Comparison of ENCODE assay signal across 4 cellular contexts in genomic region chrX:111627256-111627655, GRCh38. TPM values are rescaled to one million over a fixed set of nuclear protein-coding genes. Genes with fewer than 3 reads are reported as not detected.
DNase-seq lines count a peak whose midpoint lies in the region; ATAC-seq, FAIRE-seq and TF ChIP-seq lines count a peak whose summit lies in the region.
"Not testable (repeated sequence)": the region's sequence is repeated elsewhere in the genome, so short reads cannot be mapped to it uniquely, and the experiment has no call there.

No MANE protein-coding gene starts in this region.

- H3K27ac ChIP-seq in HEK293 (ENCODE audit: extremely low read depth, low read depth, low read length); astrocyte (ENCODE audit: low read depth, low read length); K562 (ENCODE audit: extremely low read depth, low read depth, low read length): not testable (repeated sequence)

- not testable (repeated sequence) for DNase-seq in GM18507 (ENCODE audit: extremely low spot score, insufficient read length, low read depth); astrocyte (ENCODE audit: low read depth); K562 (ENCODE audit: extremely low read depth in 1 of 4, low spot score in 3 of 4)

- not testable (repeated sequence) for H3K9me3 ChIP-seq in HEK293 (ENCODE audit: control insufficient read depth, insufficient read depth, low read depth, low read length); astrocyte (ENCODE audit: insufficient read depth, low read depth, low read length); K562 (replicated peaks; ENCODE audit: control insufficient read depth, insufficient read depth, low read depth, low read length)

- H3K4me3 ChIP-seq in HEK293 (ENCODE audit: low read depth, low read length); astrocyte (ENCODE audit: insufficient read depth, low read depth, low read length); K562: not testable (repeated sequence)

- TF ChIP-seq EP300 in K562 (IDR thresholded peaks at IDR 0.05; ENCODE audit: low read length): not testable (repeated sequence)

- H4K20me1 ChIP-seq in astrocyte (ENCODE audit: insufficient read depth, low read length); K562 (replicated peaks; ENCODE audit: control insufficient read depth, insufficient read depth, low read length): not testable (repeated sequence)

- not testable (repeated sequence) for H3K4me1 Mint-ChIP-seq in astrocyte (ENCODE audit: low read depth, unreplicated experiment)

- not testable (repeated sequence) for H3K4me1 ChIP-seq in HEK293 (ENCODE audit: control insufficient read depth, insufficient read depth, low read length); astrocyte (ENCODE audit: insufficient read depth, low read length); K562 (replicated peaks in 1 of 2; ENCODE audit: control insufficient read depth in 2 of 2, insufficient read depth in 2 of 2, low read length in 2 of 2)

- not testable (repeated sequence) for H3K27ac Mint-ChIP-seq in astrocyte (ENCODE audit: unreplicated experiment)

- H3K9me3 Mint-ChIP-seq in astrocyte (ENCODE audit: unreplicated experiment): not testable (repeated sequence)

- not testable (repeated sequence) for TF ChIP-seq CTCF in HEK293 (tag by site-specific recombination; IDR thresholded peaks at IDR 0.05); astrocyte (IDR thresholded peaks at IDR 0.05; ENCODE audit: insufficient read depth, low read depth, low read length); K562 (IDR thresholded peaks at IDR 0.05 in 2 of 3, conservative IDR thresholded peaks at IDR 0.05 in 1 of 3; ENCODE audit: insufficient read depth in 2 of 3, low read depth in 1 of 3, low read length in 3 of 3)

- not testable (repeated sequence) for TF ChIP-seq RAD21 in K562 (CRISPR knock-in tag; conservative IDR thresholded peaks at IDR 0.05 in 1 of 2, IDR thresholded peaks at IDR 0.05 in 1 of 2)

- not testable (repeated sequence) for BruUV-seq in K562 (replicated peaks; lab: Mats Ljungman, UMichigan)

- in situ Hi-C loops in K562 (cut with MboI): not testable (repeated sequence)

- POLR2A ChIA-PET in HEK293 (lab: Yijun Ruan, JAX); K562 (lab: Yijun Ruan, JAX): not testable (repeated sequence)

- not testable (repeated sequence) for H3K27me3 ChIP-seq in astrocyte (ENCODE audit: insufficient read depth, low read length); K562 (ENCODE audit: control insufficient read depth in 2 of 2, insufficient read depth in 2 of 2, low read length in 2 of 2)

- WGBS in K562 (ENCODE audit: insufficient coverage, low coverage, missing lambda C conversion rate): 0% methylated on average over 1 of the region's 2 CpGs

- not testable (repeated sequence) for H3K36me3 Mint-ChIP-seq in astrocyte (ENCODE audit: low read depth, unreplicated experiment)

- CTCF ChIA-PET in HEK293 (lab: Yijun Ruan, JAX); K562 (lab: Yijun Ruan, JAX; ENCODE audit: low intra/inter-chr PET ratio): not testable (repeated sequence)

- not testable (repeated sequence) for ATAC-seq in K562

- H3K4me2 ChIP-seq in astrocyte (ENCODE audit: low read length); K562 (ENCODE audit: insufficient read depth, low read length): not testable (repeated sequence)

- not testable (repeated sequence) for TF ChIP-seq POLR2A in K562 (conservative IDR thresholded peaks at IDR 0.05)

- not testable (repeated sequence) for H3K4me3 Mint-ChIP-seq in astrocyte (ENCODE audit: unreplicated experiment)

- not testable (repeated sequence) for H3K36me3 ChIP-seq in HEK293 (ENCODE audit: control insufficient read depth in 2 of 2, insufficient read depth in 1 of 2, low read length in 2 of 2); astrocyte (ENCODE audit: insufficient read depth, low read length); K562 (ENCODE audit: control insufficient read depth, insufficient read depth, low read length)

- peak; percentile 29 for FAIRE-seq in GM18507 (lab: Jason Lieb, UNC)
- peak; percentile 49 for FAIRE-seq in astrocyte (lab: Jason Lieb, UNC)
- not testable (repeated sequence) for FAIRE-seq in K562 (lab: Jason Lieb, UNC)

- not testable (repeated sequence) for H3K9me1 ChIP-seq in K562 (ENCODE audit: control insufficient read depth, insufficient read depth, low read length)

- not testable (repeated sequence) for H3K27me3 Mint-ChIP-seq in astrocyte (ENCODE audit: low read depth, unreplicated experiment)

- not testable (repeated sequence) for H3K79me2 ChIP-seq in astrocyte (ENCODE audit: insufficient read depth, low read length); K562 (ENCODE audit: control insufficient read depth, insufficient read depth, low read length)

- H3K9ac ChIP-seq in astrocyte (ENCODE audit: low read length); K562 (ENCODE audit: insufficient read depth in 1 of 2, low read depth in 2 of 2, low read length in 2 of 2): not testable (repeated sequence)

- intact Hi-C loops in K562 (cut with micrococcal nuclease): not testable (repeated sequence)

- not testable (repeated sequence) for H2AFZ ChIP-seq in astrocyte (ENCODE audit: low read depth, low read length); K562 (ENCODE audit: low read depth, low read length)

TF ChIP-seq in HEK293, 187 proteins besides CTCF, POLR2A, EP300 and RAD21:
- TF ChIP-seq ZNF146 (tag by site-specific recombination; IDR thresholded peaks at IDR 0.05): peak; percentile 91
TF ChIP-seq in HEK293: peak in this region for 1; not testable (repeated sequence) for 186.

TF ChIP-seq in K562, 482 proteins besides CTCF, POLR2A, EP300 and RAD21:
- peak; percentile 63 for TF ChIP-seq ZNF146 (CRISPR knock-in tag; IDR thresholded peaks at IDR 0.05; ENCODE audit: unreplicated experiment)
TF ChIP-seq in K562: peak in this region for 1; not testable (repeated sequence) for 481.

RNA-seq across cellular contexts. Expression of gene ALG13, which starts 53.7 kb away (rescaled TPM):
- total RNA-seq in astrocyte: 21.2 and 31.0 TPM in 2 replicates
- total RNA-seq in K562 (2011; cell fraction: chromatin; rRNA removed; ENCODE audit: low replicate concordance): 229 and 461 TPM in 2 replicates
- 112 and 161 TPM in 2 replicates for total RNA-seq in K562 (2011; cell fraction: nucleolus; rRNA removed)
- total RNA-seq in K562 (2011; cell fraction: nucleoplasm; rRNA removed): 207 and 287 TPM in 2 replicates
- total RNA-seq in K562 (2014; rRNA removed): 53.6 and 57.7 TPM in 2 replicates
- 56.3 and 65.0 TPM in 2 replicates for total RNA-seq in K562 (2014; rRNA removed; fragmentation: Illumina TruSeq; extraction: Trizol)
- total RNA-seq in K562 (2015; rRNA removed; fragmentation: Illumina TruSeq; extraction: Trizol): 58.0 and 65.0 TPM in 2 replicates
- 40.3 and 45.7 TPM in 2 replicates for total RNA-seq in K562 (2021)
- 110 and 111 TPM in 2 replicates for polyA plus RNA-seq in K562 (2011; rRNA removed)
- polyA plus RNA-seq in K562 (2011; cell fraction: cytosol; rRNA removed): 56.5 and 84.9 TPM in 2 replicates
- 322 and 360 TPM in 2 replicates for polyA plus RNA-seq in K562 (2011; cell fraction: nucleus; rRNA removed)
- polyA plus RNA-seq in K562 (2012): 38.3 and 47.0 TPM in 2 replicates
- 83.6 and 117 TPM in 2 replicates for polyA plus RNA-seq in K562 (2014; fragmentation: Illumina TruSeq; extraction: Trizol)
- polyA plus RNA-seq in K562 (2014; fragmentation: Nextera tagmentation; extraction: Ambion mirVana): 10 to 100 TPM; 68.2 to 88.4 TPM
- 70.2 and 91.7 TPM in 2 replicates for polyA plus RNA-seq in K562 (2014; rRNA removed)
- polyA minus RNA-seq in K562 (2011; rRNA and poly(A)+ RNA removed): 115 and 146 TPM in 2 replicates
- polyA minus RNA-seq in K562 (2011; cell fraction: cytosol; rRNA and poly(A)+ RNA removed): 27.0 and 29.2 TPM in 2 replicates
- 163 and 235 TPM in 2 replicates for polyA minus RNA-seq in K562 (2011; cell fraction: nucleus; rRNA and poly(A)+ RNA removed)
